ENCODE assay signal across 18 cellular contexts in genomic region chr18:61637319-61637718, GRCh38.
DNase-seq lines count a peak whose midpoint lies in the region; ATAC-seq and TF ChIP-seq lines count a peak whose summit lies in the region.
"Had no signal": no experiment of that assay in that cellular context is flagged by ENCODE, and none has a peak within 500 bp of the region (broad histone marks: within the 10 kb centered on the region; RNA-seq: fewer than 3 reads in every experiment).

No MANE protein-coding gene starts in this region.

- H2BK15ac ChIP-seq in H9 (ENCODE audit: low read depth, low read length) = no peak overlapping the region

- no peaks in the 10 kb centered on the region for H3K79me1 ChIP-seq in H9 (ENCODE audit: insufficient read depth, low read depth, low read length, poor library complexity, severe bottlenecking)

- H3K27ac ChIP-seq in H9 (ENCODE audit: insufficient read length, low read depth, low read length) = no peak overlapping the region

- H2AFZ ChIP-seq in H9 (ENCODE audit: low read length) = no peak overlapping the region

- no peak overlapping the region for H2AK5ac ChIP-seq in H9 (ENCODE audit: insufficient read length, low read length)

- peaks cover 81% of the 10 kb centered on the region for H3K27me3 Mint-ChIP-seq in H9 (ENCODE audit: low read depth)
- no peaks in the 10 kb centered on the region for H3K27me3 Mint-ChIP-seq in endothelial cell (ENCODE audit: unreplicated experiment)
- peaks cover 7% of the 10 kb centered on the region for H3K27me3 Mint-ChIP-seq in nephron progenitor cell (ENCODE audit: low read depth, poor library complexity)

- H3K23ac ChIP-seq in H9 (ENCODE audit: insufficient read length, low read depth, low read length) = no peak overlapping the region

- H3K14ac ChIP-seq in H9 (ENCODE audit: insufficient read depth, low read length) = no peak overlapping the region

- H3K23me2 ChIP-seq in H9 (ENCODE audit: insufficient read length, low read depth, low read length, poor library complexity, severe bottlenecking) = no peaks in the 10 kb centered on the region

- no peak overlapping the region for H4K5ac ChIP-seq in H9 (ENCODE audit: insufficient read length, low read depth, low read length)

- H3K27me3 ChIP-seq in H9 (ENCODE audit: insufficient read depth, low read length) = peaks cover 29% of the 10 kb centered on the region; the same call in 1 of the 2 replicates
- H3K27me3 ChIP-seq: sigmoid colon had no signal

- H4K8ac ChIP-seq in H9 (replicated peaks; ENCODE audit: insufficient read length, low read depth, low read length) = no peak overlapping the region

- H3K9me3 Mint-ChIP-seq in H9 (no peaks in the 10 kb centered on the region; a peak in 1 of 5 replicates), endothelial cell (ENCODE audit: unreplicated experiment) (no peaks in the 10 kb centered on the region), nephron progenitor cell (no peaks in the 10 kb centered on the region)
- H3K9me3 Mint-ChIP-seq: activated T-cell treated with anti-CD3 and anti-CD28 coated beads, Interleukin-2, amount 50 U/mL, for 4 hours; HFFc6; naive thymus-derived CD4-positive, alpha-beta T cell; stimulated activated naive CD8-positive, alpha-beta T cell treated with anti-CD3 and anti-CD28 coated beads, Interleukin-15, amount 100 ng/mL, for 72 hours had no signal

- H2BK5ac ChIP-seq in H9 (ENCODE audit: insufficient read length, low read length) = no peak overlapping the region

- H2BK120ac ChIP-seq in H9 (ENCODE audit: low read depth, low read length, poor library complexity, severe bottlenecking) = no peak overlapping the region

- H3K27ac Mint-ChIP-seq in H9 (peak overlapping the region in 1 of 3 experiments; percentile 63; a peak in 1 of 7 replicates), endothelial cell (ENCODE audit: unreplicated experiment) (no peak overlapping the region), nephron progenitor cell (no peak overlapping the region)
- H3K27ac Mint-ChIP-seq: B cell; HFFc6; naive thymus-derived CD4-positive, alpha-beta T cell; stimulated activated naive CD8-positive, alpha-beta T cell treated with anti-CD3 and anti-CD28 coated beads, Interleukin-15, amount 100 ng/mL, for 72 hours had no signal

- no peaks in the 10 kb centered on the region for H3K79me2 ChIP-seq in H9 (ENCODE audit: insufficient read depth, low read length)

- WGBS in H9 (ENCODE audit: extremely low coverage, insufficient read length, low lambda C conversion rate) = no CpG with 5 or more reads among the region's 8 CpGs

- H3K18ac ChIP-seq in H9 (ENCODE audit: insufficient read length, low read depth, low read length) = no peak overlapping the region

- DNase-seq in H9 = peak; percentile 81
- peak; percentile 19 for DNase-seq in NCI-H446 treated with DMSO at 0.1 percent for 48 hours (lab: John Stamatoyannopoulos, UW)
- peak; percentile 26 for DNase-seq in endothelial cell (ENCODE audit: low spot score)
- DNase-seq in nephron progenitor cell = peak; percentile 20
- no peak for DNase-seq in A172 (ENCODE audit: low spot score)
- no peak for DNase-seq in activated CD8-positive, alpha-beta memory T cell treated with anti-CD3 and anti-CD28 coated beads for 24 hours
- no peak for DNase-seq in nucleus accumbens (lab: John Stamatoyannopoulos, UW)
- DNase-seq: activated CD4-positive, CD25-positive, alpha-beta regulatory T cell; activated T-cell treated with anti-CD3 and anti-CD28 coated beads, Interleukin-2, amount 50 U/mL, for 4 hours; foreskin fibroblast; HFFc6; naive thymus-derived CD4-positive, alpha-beta T cell; NCI-H1436; OCI-M1; sigmoid colon; stimulated activated naive CD8-positive, alpha-beta T cell treated with anti-CD3 and anti-CD28 coated beads, Interleukin-15, amount 100 ng/mL, for 72 hours had no signal

- no peak for ATAC-seq in HG02678 (IDR thresholded peaks at IDR 0.05; ENCODE audit: unreplicated experiment)
- ATAC-seq: activated T-cell treated with anti-CD3 and anti-CD28 coated beads, Interleukin-2, amount 50 U/mL, for 4 hours; naive thymus-derived CD4-positive, alpha-beta T cell; stimulated activated naive CD8-positive, alpha-beta T cell treated with anti-CD3 and anti-CD28 coated beads, Interleukin-15, amount 100 ng/mL, for 72 hours had no signal

- H4K91ac ChIP-seq in H9 (ENCODE audit: insufficient read length, low read depth, low read length) = no peak overlapping the region

- H2BK20ac ChIP-seq in H9 (ENCODE audit: low read depth, low read length, poor library complexity, severe bottlenecking) = no peak overlapping the region

- H4K20me1 ChIP-seq in H9 (ENCODE audit: control insufficient read depth, insufficient read depth, insufficient read length) = no peaks in the 10 kb centered on the region

- peak overlapping the region; percentile 7 for H3K4me2 ChIP-seq in H9 (ENCODE audit: insufficient read depth, insufficient read length, low read length)

- H3T11ph ChIP-seq in H9 (ENCODE audit: low read length) = no peak overlapping the region

- peak; percentile 63 for TF ChIP-seq CTCF in H9 (conservative IDR thresholded peaks at IDR 0.05)
- no peak for TF ChIP-seq CTCF in endothelial cell (IDR thresholded peaks at IDR 0.05; ENCODE audit: unreplicated experiment)
- peak; percentile 22 for TF ChIP-seq CTCF in nephron progenitor cell (IDR thresholded peaks at IDR 0.05)

- no peaks in the 10 kb centered on the region for H3K9me3 ChIP-seq in H9 (ENCODE audit: control insufficient read depth, low read depth, low read length)
- H3K9me3 ChIP-seq: sigmoid colon had no signal

- no peak overlapping the region for H2BK12ac ChIP-seq in H9 (ENCODE audit: insufficient read length, low read depth, low read length)

- H3K4me1 ChIP-seq in H9 (ENCODE audit: insufficient read depth, low read length) = 0 out of 2 replicates have a peak, but pooled peaks cover 6% of the 10 kb centered on the region
- H3K4me1 ChIP-seq: sigmoid colon had no signal

- no peaks in the 10 kb centered on the region for H3K36me3 Mint-ChIP-seq in H9 (ENCODE audit: insufficient read depth in 1 of 3, low read depth in 3 of 3)
- no peaks in the 10 kb centered on the region for H3K36me3 Mint-ChIP-seq in endothelial cell (ENCODE audit: low read depth, unreplicated experiment)
- no peaks in the 10 kb centered on the region for H3K36me3 Mint-ChIP-seq in nephron progenitor cell (ENCODE audit: low read depth)
- H3K36me3 Mint-ChIP-seq: naive thymus-derived CD4-positive, alpha-beta T cell had no signal

- H3K56ac ChIP-seq in H9 (ENCODE audit: insufficient read length, low read depth, low read length) = no peak overlapping the region

- peak overlapping the region in 1 of 2 experiments; percentile 55; a peak in 2 of 5 replicates for H3K4me3 Mint-ChIP-seq in H9
- no peak overlapping the region for H3K4me3 Mint-ChIP-seq in endothelial cell (ENCODE audit: unreplicated experiment)
- H3K4me3 Mint-ChIP-seq in nephron progenitor cell = no peak overlapping the region
- H3K4me3 Mint-ChIP-seq: activated T-cell treated with anti-CD3 and anti-CD28 coated beads, Interleukin-2, amount 50 U/mL, for 4 hours; B cell; HFFc6; naive thymus-derived CD4-positive, alpha-beta T cell; stimulated activated naive CD8-positive, alpha-beta T cell treated with anti-CD3 and anti-CD28 coated beads, Interleukin-15, amount 100 ng/mL, for 72 hours had no signal

- H3K9ac ChIP-seq in H9 (ENCODE audit: extremely low read depth, insufficient read length, low read length) = no peak overlapping the region

- H3K4me1 Mint-ChIP-seq in H9 (peaks cover 33 to 36% of the 10 kb centered on the region in 2 experiments), endothelial cell (ENCODE audit: unreplicated experiment) (no peaks in the 10 kb centered on the region), nephron progenitor cell (peaks cover 18% of the 10 kb centered on the region)
- H3K4me1 Mint-ChIP-seq: B cell; stimulated activated naive CD8-positive, alpha-beta T cell treated with anti-CD3 and anti-CD28 coated beads, Interleukin-15, amount 100 ng/mL, for 72 hours had no signal

- H3K4ac ChIP-seq in H9 (ENCODE audit: low read depth, low read length) = no peak overlapping the region

Comparison
In these comparisons a context has a peak if more than half of its experiments do, and no peak if none do; other contexts are left out.
1. DNase-seq: peak in H9 (single experiment), NCI-H446 treated with DMSO at 0.1 percent for 48 hours (single experiment), endothelial cell (single experiment) and nephron progenitor cell (single experiment); none in A172 (single experiment), activated CD8-positive, alpha-beta memory T cell treated with anti-CD3 and anti-CD28 coated beads for 24 hours (single experiment) and nucleus accumbens (0 of 56).